ENCODE assay signal across 8 cellular contexts in genomic region chr15:32651229-32651837, GRCh38. TPM values are rescaled to one million over a fixed set of nuclear protein-coding genes. Genes with fewer than 3 reads are reported as not detected.
A peak's percentile ranks its signal among the peaks of the same experiment; 100 is the strongest.
DNase-seq lines count a peak whose midpoint lies in the region; TF ChIP-seq lines count a peak whose summit lies in the region.

No MANE protein-coding gene starts in this region.

- no peak overlapping the region for H2AFZ ChIP-seq in H9 (ENCODE audit: low read length)

- TF ChIP-seq EP300 in suprapubic skin (IDR thresholded peaks at IDR 0.05), result no peak

- H2BK120ac ChIP-seq in H9 (ENCODE audit: low read depth, low read length, poor library complexity, severe bottlenecking), result no peak overlapping the region

- H4K20me1 ChIP-seq in H9 (ENCODE audit: control insufficient read depth, insufficient read depth, insufficient read length), result no peaks in the 10 kb centered on the region

- peaks cover 3 to 26% (median 8%) of the 10 kb centered on the region in 3 experiments; a peak in 5 of 7 replicates for H3K36me3 Mint-ChIP-seq in H9 (ENCODE audit: insufficient read depth in 1 of 3, low read depth in 3 of 3)

- no peaks in the 10 kb centered on the region for H3K27me3 ChIP-seq in H9 (ENCODE audit: insufficient read depth, low read length)
- H3K27me3 ChIP-seq in effector memory CD4-positive, alpha-beta T cell (replicated peaks; ENCODE audit: control insufficient read depth, insufficient read depth, low read length, poor library complexity, severe bottlenecking), result no peaks in the 10 kb centered on the region
- H3K27me3 ChIP-seq in suprapubic skin, result no peaks in the 10 kb centered on the region

- H2BK15ac ChIP-seq in H9 (ENCODE audit: low read depth, low read length), result no peak overlapping the region

- no peaks in the 10 kb centered on the region for H3K36me3 ChIP-seq in effector memory CD4-positive, alpha-beta T cell (ENCODE audit: control insufficient read depth, insufficient read depth, low read length)
- no peaks in the 10 kb centered on the region for H3K36me3 ChIP-seq in suprapubic skin

- no peak overlapping the region for H3K9ac ChIP-seq in H9 (ENCODE audit: extremely low read depth, insufficient read length, low read length)

- TF ChIP-seq POLR2A in suprapubic skin (IDR thresholded peaks at IDR 0.05), result no peak

- H4K5ac ChIP-seq in H9 (ENCODE audit: insufficient read length, low read depth, low read length), result no peak overlapping the region

- H3K14ac ChIP-seq in H9 (ENCODE audit: insufficient read depth, low read length), result no peak overlapping the region

- no peak overlapping the region for H3K27ac Mint-ChIP-seq in H9

- H3K4ac ChIP-seq in H9 (ENCODE audit: low read depth, low read length), result no peak overlapping the region

- H3K4me2 ChIP-seq in H9 (ENCODE audit: insufficient read depth, insufficient read length, low read length), result no peak overlapping the region

- DNase-seq in SHP77 (lab: John Stamatoyannopoulos, UW) (peak; percentile 39 to 47), SHP77 treated with DMSO at 0.1 percent for 48 hours (lab: John Stamatoyannopoulos, UW) (no peak), H9 (peak; percentile 82), NCI-H1048 (lab: John Stamatoyannopoulos, UW) (peak; percentile 11), middle frontal gyrus (ENCODE audit: extremely low spot score, low spot score) (peak; percentile 21), suprapubic skin (ENCODE audit: low spot score in 2 of 2) (no peak)
- peak; percentile 6 to 36 for DNase-seq in activated CD4-positive, alpha-beta T cell treated with anti-CD3 and anti-CD28 coated beads for 4 hours
- DNase-seq in effector memory CD4-positive, alpha-beta T cell, result peak in 2 of 3 donors; percentile 11 to 18

- no peaks in the 10 kb centered on the region for H3K27me3 Mint-ChIP-seq in H9 (ENCODE audit: low read depth)

- no peaks in the 10 kb centered on the region for H3K23me2 ChIP-seq in H9 (ENCODE audit: insufficient read length, low read depth, low read length, poor library complexity, severe bottlenecking)

- no peak overlapping the region for H4K91ac ChIP-seq in H9 (ENCODE audit: insufficient read length, low read depth, low read length)

- H2BK5ac ChIP-seq in H9 (ENCODE audit: insufficient read length, low read length), result no peak overlapping the region

- no peaks in the 10 kb centered on the region for H3K79me1 ChIP-seq in H9 (ENCODE audit: insufficient read depth, low read depth, low read length, poor library complexity, severe bottlenecking)

- H3K23ac ChIP-seq in H9 (ENCODE audit: insufficient read length, low read depth, low read length), result no peak overlapping the region

- no peak overlapping the region for H2AK5ac ChIP-seq in H9 (ENCODE audit: insufficient read length, low read length)

- no peak overlapping the region for H3K4me3 Mint-ChIP-seq in H9

- H3K27ac ChIP-seq in H9 (ENCODE audit: insufficient read length, low read depth, low read length), result no peak overlapping the region
- no peak overlapping the region for H3K27ac ChIP-seq in effector memory CD4-positive, alpha-beta T cell (ENCODE audit: insufficient read depth, low read length, poor library complexity, severe bottlenecking)
- no peak overlapping the region for H3K27ac ChIP-seq in suprapubic skin

- H3K9me3 Mint-ChIP-seq in H9, result no peaks in the 10 kb centered on the region; a peak in 1 of 5 replicates

- H2BK12ac ChIP-seq in H9 (ENCODE audit: insufficient read length, low read depth, low read length), result no peak overlapping the region

- no peak overlapping the region for H3K56ac ChIP-seq in H9 (ENCODE audit: insufficient read length, low read depth, low read length)

- no peaks in the 10 kb centered on the region for H3K79me2 ChIP-seq in H9 (ENCODE audit: insufficient read depth, low read length)

- no peak overlapping the region for H3K18ac ChIP-seq in H9 (ENCODE audit: insufficient read length, low read depth, low read length)

- peaks cover 35 to 47% of the 10 kb centered on the region in 2 experiments for H3K4me1 Mint-ChIP-seq in H9

- H3K4me1 ChIP-seq in H9 (ENCODE audit: insufficient read depth, low read length), result no peaks in the 10 kb centered on the region
- H3K4me1 ChIP-seq in effector memory CD4-positive, alpha-beta T cell (ENCODE audit: control insufficient read depth, insufficient read depth, low read length, poor library complexity, severe bottlenecking), result no peaks in the 10 kb centered on the region
- H3K4me1 ChIP-seq in suprapubic skin, result no peaks in the 10 kb centered on the region

- peak; percentile 93 for TF ChIP-seq CTCF in H9 (conservative IDR thresholded peaks at IDR 0.05)
- TF ChIP-seq CTCF in suprapubic skin (IDR thresholded peaks at IDR 0.05), result peak; percentile 41 to 93

- no CpG with 5 or more reads among the region's 6 CpGs for WGBS in H9 (ENCODE audit: extremely low coverage, insufficient read length, low lambda C conversion rate)
- WGBS in suprapubic skin, result 43% methylated on average over 6 of the region's 6 CpGs

- no peak overlapping the region for H4K8ac ChIP-seq in H9 (replicated peaks; ENCODE audit: insufficient read length, low read depth, low read length)

- no peak overlapping the region for H3T11ph ChIP-seq in H9 (ENCODE audit: low read length)

- no peak overlapping the region for H2BK20ac ChIP-seq in H9 (ENCODE audit: low read depth, low read length, poor library complexity, severe bottlenecking)

- H3K9me3 ChIP-seq in H9 (ENCODE audit: control insufficient read depth, low read depth, low read length), result no peaks in the 10 kb centered on the region
- H3K9me3 ChIP-seq in effector memory CD4-positive, alpha-beta T cell (ENCODE audit: control insufficient read depth, low read length), result no peaks in the 10 kb centered on the region
- H3K9me3 ChIP-seq in suprapubic skin, result no peaks in the 10 kb centered on the region

- no peak overlapping the region for H3K4me3 ChIP-seq in effector memory CD4-positive, alpha-beta T cell (ENCODE audit: insufficient read depth, low read depth, low read length, poor library complexity, severe bottlenecking)
- no peak overlapping the region for H3K4me3 ChIP-seq in suprapubic skin

RNA-seq across cellular contexts. Expression of gene SCG5, which starts 9.8 kb away (rescaled TPM):
- 23.9 and 24.2 TPM in 2 replicates for total RNA-seq in H9 (2021)
- not detected for total RNA-seq in suprapubic skin

RNA-seq across cellular contexts. Expression of gene ARHGAP11A, which starts 36.0 kb away (rescaled TPM):
- total RNA-seq in H9 (2021) (94.2 and 94.4 TPM in 2 replicates), suprapubic skin (1 to 10 TPM; 5.8 to 7.5 (median 6.9) TPM)

RNA-seq across cellular contexts. Expression of gene GOLGA8N, which starts 58.1 kb away (rescaled TPM):
- total RNA-seq in H9 (2021) (0.50 and 0.57 TPM in 2 replicates), suprapubic skin (10 to 100 TPM in 1 of 4 donors, 1 to 10 TPM in 3; 3.0 to 23.3 (median 5.2) TPM)

Comparison
In these comparisons a context has a peak if more than half of its experiments do, and no peak if none do; other contexts are left out.
1. DNase-seq: peak in SHP77 (2 of 2), H9 (single experiment), NCI-H1048 (single experiment), activated CD4-positive, alpha-beta T cell treated with anti-CD3 and anti-CD28 coated beads for 4 hours (2 of 2), effector memory CD4-positive, alpha-beta T cell (2 of 3) and middle frontal gyrus (single experiment); none in SHP77 treated with DMSO at 0.1 percent for 48 hours (single experiment) and suprapubic skin (0 of 2).
2. RNA of gene SCG5, which starts 9.8 kb away (total RNA-seq): 23.9 to 24.2 TPM in H9; not detected in suprapubic skin; every median in the first group is over 10 times any median in the second.
3. RNA of gene ARHGAP11A, which starts 36.0 kb away (total RNA-seq): 94.2 to 94.4 TPM in H9; 5.8 to 7.5 TPM in suprapubic skin; every median in the first group is over 10 times any median in the second.